28 cellular contexts compared by ENCODE assay signal in genomic region chr12:116259800-116260589, GRCh38.
"Had no signal": no experiment of that assay in that cellular context is flagged by ENCODE, and none has a peak within 500 bp of the region (broad histone marks: within the 10 kb centered on the region; RNA-seq: fewer than 3 reads in every experiment).

No MANE protein-coding gene starts in this region.

- H3K27ac Mint-ChIP-seq: activated naive CD4-positive, alpha-beta T cell treated with anti-CD3 and anti-CD28 coated beads for 36 hours; activated T-helper 1 cell treated with anti-CD3 and anti-CD28 coated beads, Interleukin-12 subunit alpha, Interleukin-12 subunit beta, Interleukin-2, Interleukin-4 antibody, amounts not matched to agents 30 ng/mL and 10 ng/mL and 1 ng/mL, durations not matched to agents 14 hours and 24 hours and 36 hours; stimulated activated naive B cell treated with anti-CD40 and anti-IgM and Interleukin-4, amounts not matched to agents 10 μg/mL and 1 μg/mL and 100 μg/mL, for 72 hours had no signal

- FAIRE-seq: astrocyte, endothelial cell of umbilical vein, TTC549 had no signal

- DNase-seq: activated CD4-positive, alpha-beta T cell treated with anti-CD3 and anti-CD28 coated beads for 48 hours; activated CD4-positive, alpha-beta T cell treated with anti-CD3 and anti-CD28 coated beads, Interleukin-2, amount 50 U/mL, for 48 hours; activated CD8-positive, alpha-beta memory T cell treated with anti-CD3 and anti-CD28 coated beads, Interleukin-2, amount 50 U/mL, for 4 hours; activated effector memory CD4-positive, alpha-beta T cell treated with anti-CD3 and anti-CD28 coated beads, Interleukin-2, amount 50 U/mL, for 16 hours; activated naive CD4-positive, alpha-beta T cell treated with anti-CD3 and anti-CD28 coated beads for 36 hours; activated naive CD8-positive, alpha-beta T cell treated with anti-CD3 and anti-CD28 coated beads, Interleukin-2, amount 10 ng/mL, durations not matched to agents 7 days and 5 days; activated T-cell treated with anti-CD3 and anti-CD28 coated beads, Interleukin-2, amount 50 U/mL, for 1 hour; amniotic stem cell; brain microvascular endothelial cell; cortex of kidney; effector memory CD8-positive, alpha-beta T cell; heart left ventricle; hypothalamus; midbrain; naive thymus-derived CD4-positive, alpha-beta T cell; occipital lobe; stimulated activated CD4-positive, alpha-beta T cell treated with anti-CD3 and anti-CD28 coated beads, Interleukin-15, amount 100 ng/mL, for 24 hours; stimulated activated CD4-positive, alpha-beta T cell treated with anti-CD3 and anti-CD28 coated beads, Interleukin-2, amount 100 ng/mL, for 24 hours; stimulated activated naive B cell treated with anti-CD40 and anti-IgM and Interleukin-4, amounts not matched to agents 10 μg/mL and 1 μg/mL and 100 μg/mL, for 72 hours; stomach; thyroid gland; upper lobe of right lung had no signal

- H3K27me3 Mint-ChIP-seq: activated naive CD8-positive, alpha-beta T cell treated with anti-CD3 and anti-CD28 coated beads, Interleukin-2, amount 10 ng/mL, durations not matched to agents 7 days and 5 days; effector memory CD8-positive, alpha-beta T cell; naive thymus-derived CD4-positive, alpha-beta T cell; stimulated activated naive B cell treated with anti-CD40 and anti-IgM and Interleukin-4, amounts not matched to agents 10 μg/mL and 1 μg/mL and 100 μg/mL, for 72 hours had no signal

- H3K9me3 Mint-ChIP-seq: activated naive CD4-positive, alpha-beta T cell treated with anti-CD3 and anti-CD28 coated beads for 36 hours; activated naive CD8-positive, alpha-beta T cell treated with anti-CD3 and anti-CD28 coated beads, Interleukin-2, amount 10 ng/mL, durations not matched to agents 7 days and 5 days; activated T-helper 1 cell treated with anti-CD3 and anti-CD28 coated beads, Interleukin-12 subunit alpha, Interleukin-12 subunit beta, Interleukin-2, Interleukin-4 antibody, amounts not matched to agents 30 ng/mL and 10 ng/mL and 1 ng/mL, durations not matched to agents 14 hours and 24 hours and 36 hours; effector memory CD8-positive, alpha-beta T cell; naive thymus-derived CD4-positive, alpha-beta T cell; neural crest cell; stimulated activated naive B cell treated with anti-CD40 and anti-IgM and Interleukin-4, amounts not matched to agents 10 μg/mL and 1 μg/mL and 100 μg/mL, for 72 hours had no signal

- ATAC-seq: activated CD4-positive, CD25-positive, alpha-beta regulatory T cell treated with anti-CD3 and anti-CD28 coated beads, Interleukin-2, amount 50 U/mL, for 24 hours; effector memory CD8-positive, alpha-beta T cell; heart left ventricle; naive thymus-derived CD4-positive, alpha-beta T cell; stimulated activated naive B cell treated with anti-CD40 and anti-IgM and Interleukin-4, amounts not matched to agents 10 μg/mL and 1 μg/mL and 100 μg/mL, for 72 hours; upper lobe of right lung had no signal

- H3K4me3 Mint-ChIP-seq: activated naive CD4-positive, alpha-beta T cell treated with anti-CD3 and anti-CD28 coated beads for 36 hours; activated naive CD8-positive, alpha-beta T cell treated with anti-CD3 and anti-CD28 coated beads, Interleukin-2, amount 10 ng/mL, durations not matched to agents 7 days and 5 days; activated T-helper 1 cell treated with anti-CD3 and anti-CD28 coated beads, Interleukin-12 subunit alpha, Interleukin-12 subunit beta, Interleukin-2, Interleukin-4 antibody, amounts not matched to agents 30 ng/mL and 10 ng/mL and 1 ng/mL, durations not matched to agents 14 hours and 24 hours and 36 hours; neural crest cell; stimulated activated naive B cell treated with anti-CD40 and anti-IgM and Interleukin-4, amounts not matched to agents 10 μg/mL and 1 μg/mL and 100 μg/mL, for 72 hours had no signal
